Comparison of ENCODE assay signal across 8 cellular contexts in the genomic region with DNA sequence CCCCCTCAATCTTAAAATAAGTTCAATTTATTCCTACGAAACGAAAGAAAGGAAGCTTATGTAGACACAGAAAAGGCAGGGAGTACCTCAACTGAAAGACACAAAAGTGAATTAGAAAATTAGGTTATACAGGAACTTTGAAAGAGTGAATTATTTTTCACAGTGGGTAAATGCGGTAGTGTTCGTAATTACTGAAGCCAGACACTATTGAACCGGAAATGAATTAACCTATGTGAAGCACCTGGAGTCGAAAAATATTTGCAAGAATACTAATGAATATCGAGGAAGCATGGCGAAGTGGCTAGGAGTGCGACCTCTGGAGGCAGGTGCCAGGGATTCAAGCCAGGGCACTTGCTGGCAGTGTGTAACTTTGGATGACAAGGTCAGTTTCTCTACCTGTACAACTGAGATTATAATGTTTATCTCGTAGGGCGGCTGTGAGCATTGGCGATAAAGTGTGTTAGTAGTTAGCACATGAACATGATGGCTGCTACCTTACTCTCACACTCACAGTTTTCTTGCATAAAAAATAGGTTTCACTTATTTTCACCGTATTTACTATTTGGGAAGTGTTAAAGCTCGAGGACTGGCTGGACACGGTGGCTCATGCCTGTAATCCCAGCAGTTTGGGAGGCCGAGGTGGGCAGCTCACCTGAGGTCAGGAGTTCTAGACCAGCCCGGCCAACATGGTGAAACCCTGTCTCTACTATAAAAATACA. TPM values are rescaled to one million over a fixed set of nuclear protein-coding genes. Genes with fewer than 3 reads are reported as not detected.
DNase-seq lines count a peak whose midpoint lies in the region; ATAC-seq and TF ChIP-seq lines count a peak whose summit lies in the region.

No MANE protein-coding gene starts in this region.

- TF ChIP-seq CTCF in HL-60 (IDR thresholded peaks at IDR 0.05; ENCODE audit: insufficient read depth, low read length) (peak; percentile 81), PC-3 (conservative IDR thresholded peaks at IDR 0.05; ENCODE audit: low read depth, low read length) (peak; percentile 78), natural killer cell (IDR thresholded peaks at IDR 0.05) (peak; percentile 72), thoracic aorta (IDR thresholded peaks at IDR 0.05) (peak; percentile 53)

- H3K9me3 ChIP-seq in PC-3 (ENCODE audit: low read length) (peaks cover 5% of the 10 kb centered on the region; the same call in 1 of the 2 replicates), thoracic aorta (no peaks in the 10 kb centered on the region)

- H3K4me1 ChIP-seq in PC-3 (ENCODE audit: insufficient read depth, low read length), result no peaks in the 10 kb centered on the region
- no peaks in the 10 kb centered on the region for H3K4me1 ChIP-seq in thoracic aorta (ENCODE audit: control insufficient read depth in 1 of 2, low read depth in 2 of 2)

- CTCF ChIA-PET in PC-3 (lab: Charles Lee), result interaction anchor here (0.6 kb wide), 2 partner anchors 13 to 242 kb away, joined by 3 to 10 read pairs; no protein-coding TSS in a partner anchor

- no peaks in the 10 kb centered on the region for H3K36me3 ChIP-seq in PC-3 (ENCODE audit: low read depth, low read length)
- H3K36me3 ChIP-seq in thoracic aorta, result no peaks in the 10 kb centered on the region

- H3K27me3 Mint-ChIP-seq in activated T-cell treated with anti-CD3 and anti-CD28 coated beads, Interleukin-2, amount 50 U/mL, for 72 hours (ENCODE audit: low read depth), result no peaks in the 10 kb centered on the region
- peaks cover 0 to 2% of the 10 kb centered on the region in 2 donors for H3K27me3 Mint-ChIP-seq in natural killer cell (ENCODE audit: low read depth in 2 of 2)

- H3K36me3 Mint-ChIP-seq in activated T-cell treated with anti-CD3 and anti-CD28 coated beads, Interleukin-2, amount 50 U/mL, for 72 hours (ENCODE audit: insufficient read depth in 2 of 2), result no peaks in the 10 kb centered on the region
- no peaks in the 10 kb centered on the region for H3K36me3 Mint-ChIP-seq in natural killer cell

- ATAC-seq in GM21367 (IDR thresholded peaks at IDR 0.05; ENCODE audit: unreplicated experiment) (peak; percentile 86), PC-3 (peak; percentile 89), natural killer cell (peak; percentile 86), thoracic aorta (ENCODE audit: insufficient number of reproducible peaks, low FRiP score, low read depth) (peak; percentile 37)
- peak; percentile 86 to 88 for ATAC-seq in activated T-cell treated with anti-CD3 and anti-CD28 coated beads, Interleukin-2, amount 50 U/mL, for 72 hours (replicated peaks in 1 of 2)

- BruUV-seq in PC-3 (replicated peaks; lab: Mats Ljungman, UMichigan), result no TSS peak

- intact Hi-C loops in PC-3 (cut with micrococcal nuclease), result loop anchor here (1.0 to 10.0 kb wide), 2 partner anchors 130 to 274 kb away; no protein-coding TSS in a partner anchor
- intact Hi-C loops in natural killer cell (cut with micrococcal nuclease), result loop anchor here (1.0 to 10.0 kb wide), 3 partner anchors 15 to 269 kb away; a partner anchor contains a TSS

- peak overlapping the region; percentile 78 for H3K9ac ChIP-seq in PC-3 (ENCODE audit: low read length)

- H3K9me2 ChIP-seq in PC-3 (replicated peaks; ENCODE audit: low read length), result no peaks in the 10 kb centered on the region

- POLR2A ChIA-PET in PC-3 (lab: Charles Lee; ENCODE audit: unreplicated experiment), result interaction anchor here (0.5 kb wide), 1 partner anchor 808 kb away, joined by 4 read pairs; no protein-coding TSS in a partner anchor

- H3K27ac ChIP-seq in HL-60 (replicated peaks) (no peak overlapping the region), PC-3 (ENCODE audit: low read length) (0 out of 2 replicates have a peak overlapping the region, but pooled peaks have one; percentile 14), thoracic aorta (peak overlapping the region in 1 of 2 donors; percentile 28)

- H3K4me2 ChIP-seq in PC-3 (ENCODE audit: low read length), result no peak overlapping the region; the same call in 1 of the 2 replicates

- DNase-seq in DMS153 (lab: John Stamatoyannopoulos, UW) (peak; percentile 78), HL-60 (ENCODE audit: low read depth in 1 of 2, low spot score in 1 of 2) (peak in 1 of 2 experiments; percentile 55), PC-3 (peak; percentile 77), fibroblast of peridontal ligament (ENCODE audit: extremely low read depth) (peak; percentile 60), natural killer cell (peak; percentile 36), thoracic aorta (ENCODE audit: low spot score) (no peak)
- peak; percentile 70 for DNase-seq in activated T-cell treated with anti-CD3 and anti-CD28 coated beads, Interleukin-2, amount 50 U/mL, for 72 hours

- H3K4me3 ChIP-seq in HL-60 (replicated peaks; ENCODE audit: insufficient read depth, low read length) (peak overlapping the region; percentile 44), PC-3 (ENCODE audit: low read length) (no peak overlapping the region; the same call in 1 of the 2 replicates), thoracic aorta (no peak overlapping the region)

- no peaks in the 10 kb centered on the region for H4K20me1 ChIP-seq in PC-3 (ENCODE audit: low read length)

- H3K27me3 ChIP-seq in HL-60 (ENCODE audit: insufficient read depth, poor library complexity, severe bottlenecking), result peaks cover 4% of the 10 kb centered on the region
- no peaks in the 10 kb centered on the region for H3K27me3 ChIP-seq in PC-3 (ENCODE audit: low read length)
- H3K27me3 ChIP-seq in thoracic aorta (replicated peaks; ENCODE audit: insufficient read depth), result no peaks in the 10 kb centered on the region

- H3K27ac Mint-ChIP-seq in activated T-cell treated with anti-CD3 and anti-CD28 coated beads, Interleukin-2, amount 50 U/mL, for 72 hours, result no peak overlapping the region
- H3K27ac Mint-ChIP-seq in natural killer cell, result no peak overlapping the region

- H3K4me1 Mint-ChIP-seq in activated T-cell treated with anti-CD3 and anti-CD28 coated beads, Interleukin-2, amount 50 U/mL, for 72 hours (ENCODE audit: low read depth), result no peaks in the 10 kb centered on the region
- H3K4me1 Mint-ChIP-seq in natural killer cell, result peaks cover 10 to 16% of the 10 kb centered on the region in 2 donors

- no peak overlapping the region for H2AFZ ChIP-seq in PC-3 (ENCODE audit: low read length)

- H3F3A ChIP-seq in PC-3 (ENCODE audit: low read length, unreplicated experiment), result no peaks in the 10 kb centered on the region

- H3K79me2 ChIP-seq in PC-3 (ENCODE audit: low read length), result peaks cover 10% of the 10 kb centered on the region

- no peak overlapping the region for H3K4me3 Mint-ChIP-seq in activated T-cell treated with anti-CD3 and anti-CD28 coated beads, Interleukin-2, amount 50 U/mL, for 72 hours
- no peak overlapping the region for H3K4me3 Mint-ChIP-seq in natural killer cell

- no peaks in the 10 kb centered on the region for H3K9me3 Mint-ChIP-seq in activated T-cell treated with anti-CD3 and anti-CD28 coated beads, Interleukin-2, amount 50 U/mL, for 72 hours
- H3K9me3 Mint-ChIP-seq in natural killer cell, result no peaks in the 10 kb centered on the region

RNA-seq across cellular contexts. Expression of a gene that starts 0.5 kb away (rescaled TPM):
- total RNA-seq in PC-3 (2014; rRNA removed) (8.4 and 9.1 TPM in 2 replicates), natural killer cell (1 to 10 TPM; 2.5 to 3.6 (median 3.0) TPM), thoracic aorta (1 to 10 TPM; 3.9 to 6.1 TPM)
- total RNA-seq in activated T-cell treated with anti-CD3 and anti-CD28 coated beads, Interleukin-2, amount 50 U/mL, for 72 hours, result 1 to 10 TPM; 5.1 to 6.9 TPM

RNA-seq across cellular contexts. Expression of a gene that starts 15.4 kb away (rescaled TPM):
- total RNA-seq in PC-3 (2014; rRNA removed) (770 and 1,189 TPM in 2 replicates), natural killer cell (100 to 1,000 TPM; 585 to 801 (median 769) TPM), thoracic aorta (100 to 1,000 TPM; 546 to 689 TPM)
- total RNA-seq in activated T-cell treated with anti-CD3 and anti-CD28 coated beads, Interleukin-2, amount 50 U/mL, for 72 hours, result 1,000 to 10,000 TPM; 1,863 to 1,938 TPM

RNA-seq across cellular contexts. Expression of a gene that starts 41.3 kb away (rescaled TPM):
- total RNA-seq in PC-3 (2014; rRNA removed), result not detected in 2 replicates
- total RNA-seq in activated T-cell treated with anti-CD3 and anti-CD28 coated beads, Interleukin-2, amount 50 U/mL, for 72 hours, result 10 to 100 TPM; 14.4 to 16.6 TPM
- total RNA-seq in natural killer cell, result 10 to 100 TPM; 20.3 to 31.9 (median 25.4) TPM
- 1 to 10 TPM; 2.0 to 2.4 TPM for total RNA-seq in thoracic aorta

Comparison
In these comparisons a context has a peak if more than half of its experiments do, and no peak if none do; other contexts are left out.
1. ATAC-seq: peak in every context shown above with its lines; median percentile 89 in PC-3; 87 in activated T-cell treated with anti-CD3 and anti-CD28 coated beads, Interleukin-2, amount 50 U/mL, for 72 hours; 86 in GM21367; 86 in natural killer cell; 37 in thoracic aorta.
2. RNA of a gene that starts 41.3 kb away (total RNA-seq): 20.3 to 31.9 TPM in natural killer cell and 14.4 to 16.6 TPM in activated T-cell treated with anti-CD3 and anti-CD28 coated beads, Interleukin-2, amount 50 U/mL, for 72 hours; 2.0 to 2.4 TPM in thoracic aorta and not detected in PC-3; every median in the first group is over 4 times any median in the second.
3. Peak in every context shown above with its lines, with median percentiles within 50 percentile points of each other: CTCF ChIP-seq.